24 cellular contexts compared by ENCODE assay signal in the genomic region with DNA sequence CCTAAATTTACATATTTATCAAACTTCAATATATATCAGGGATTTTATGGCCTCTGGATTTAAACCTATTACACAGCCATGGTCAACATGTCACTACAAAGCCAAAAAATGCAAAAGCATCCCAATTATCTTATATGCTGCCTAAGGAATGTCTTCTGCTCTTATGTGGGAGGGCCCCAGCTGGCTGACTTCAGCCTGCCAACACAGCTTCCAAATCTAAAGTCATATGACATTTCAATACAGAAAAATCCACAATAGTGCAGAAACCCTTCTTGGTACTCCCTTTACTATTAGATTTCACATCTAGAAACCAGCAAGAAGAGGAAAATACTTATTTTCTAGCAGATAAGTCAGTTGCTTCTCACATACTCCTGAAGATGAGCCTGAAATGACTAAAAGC. TPM values are rescaled to one million over a fixed set of nuclear protein-coding genes. Genes with fewer than 3 reads are reported as not detected.
DNase-seq lines count a peak whose midpoint lies in the region; ATAC-seq and TF ChIP-seq lines count a peak whose summit lies in the region.
"Had no signal": no experiment of that assay in that cellular context is flagged by ENCODE, and none has a peak within 500 bp of the region (broad histone marks: within the 10 kb centered on the region; RNA-seq: fewer than 3 reads in every experiment).

No MANE protein-coding gene starts in this region.

- H2AFZ ChIP-seq in IMR-90 (replicated peaks; ENCODE audit: low read length, poor library complexity), result no peak overlapping the region
- H2AFZ ChIP-seq in smooth muscle cell (ENCODE audit: low read depth), result no peak overlapping the region

- POLR2A ChIA-PET in IMR-90 (lab: Charles Lee; ENCODE audit: unreplicated experiment), result no interaction called here

- H3K36me3 Mint-ChIP-seq in chondrocyte (ENCODE audit: low read depth), result peaks cover 25% of the 10 kb centered on the region

- H3K79me1 ChIP-seq in IMR-90 (ENCODE audit: low read depth in 1 of 2, low read length in 2 of 2), result peaks cover 0 to 39% of the 10 kb centered on the region in 2 experiments; a peak in 2 of 4 replicates

- H2BK20ac ChIP-seq in IMR-90 (ENCODE audit: low read depth, low read length), result no peak overlapping the region

- TF ChIP-seq RAD21 in IMR-90 (IDR thresholded peaks at IDR 0.05; ENCODE audit: low read length), result no peak

- no peak for TF ChIP-seq CTCF in IMR-90 (conservative IDR thresholded peaks at IDR 0.05; ENCODE audit: low read depth, low read length)
- no peak for TF ChIP-seq CTCF in chondrocyte (IDR thresholded peaks at IDR 0.05)
- TF ChIP-seq CTCF in smooth muscle cell (IDR thresholded peaks at IDR 0.05; ENCODE audit: borderline replicate concordance, insufficient read depth, poor library complexity, severe bottlenecking), result no peak
- TF ChIP-seq CTCF in gastroesophageal sphincter (IDR thresholded peaks at IDR 0.05), result no peak

- ATAC-seq in IMR-90 (ENCODE audit: low read depth), result peak; percentile 38
- no peak for ATAC-seq in gastroesophageal sphincter
- no peak for ATAC-seq in HG02588 (IDR thresholded peaks at IDR 0.05; ENCODE audit: unreplicated experiment)
- ATAC-seq: foreskin keratinocyte; natural killer cell treated with Interleukin-12 subunit alpha and Interleukin-12 subunit beta and Interleukin-15 and Interleukin-18, amount 100 ng/mL, for 72 hours had no signal

- no peak overlapping the region for H3K56ac ChIP-seq in IMR-90 (ENCODE audit: extremely low read depth, insufficient read depth, low read length)

- no peak overlapping the region for H3K9ac ChIP-seq in IMR-90 (ENCODE audit: low read depth, low read length)
- no peak overlapping the region for H3K9ac ChIP-seq in smooth muscle cell (ENCODE audit: low read depth)

- BruUV-seq in IMR-90 (replicated peaks; lab: Mats Ljungman, UMichigan), result no TSS peak

- no peaks in the 10 kb centered on the region for H3K27me3 Mint-ChIP-seq in chondrocyte (ENCODE audit: low read depth)

- no peak overlapping the region for H3K14ac ChIP-seq in IMR-90 (replicated peaks; ENCODE audit: low read depth, low read length)

- H4K5ac ChIP-seq in IMR-90 (ENCODE audit: low read depth, low read length), result no peak overlapping the region

- no peak overlapping the region for H2BK5ac ChIP-seq in IMR-90 (ENCODE audit: low read depth, low read length, poor library complexity, severe bottlenecking)

- intact Hi-C loops in IMR-90 (cut with micrococcal nuclease), result loop anchor here (10.0 kb wide), 1 partner anchor 561 kb away; no protein-coding TSS in a partner anchor

- H3K18ac ChIP-seq in IMR-90 (ENCODE audit: low read depth, low read length), result no peak overlapping the region

- H2AK5ac ChIP-seq in IMR-90 (ENCODE audit: low read depth, low read length), result no peak overlapping the region

- H3K27me3 ChIP-seq in IMR-90 (ENCODE audit: control insufficient read depth, insufficient read depth, low read length), result no peaks in the 10 kb centered on the region
- H3K27me3 ChIP-seq in smooth muscle cell (ENCODE audit: low read depth), result no peaks in the 10 kb centered on the region
- H3K27me3 ChIP-seq in gastroesophageal sphincter, result no peaks in the 10 kb centered on the region
- H3K27me3 ChIP-seq: ascending aorta, colonic mucosa, foreskin keratinocyte, transverse colon had no signal

- TF ChIP-seq EP300 in gastroesophageal sphincter (IDR thresholded peaks at IDR 0.05), result no peak

- no peaks in the 10 kb centered on the region for H3K9me3 Mint-ChIP-seq in chondrocyte (ENCODE audit: low read depth)
- H3K9me3 Mint-ChIP-seq: activated naive CD4-positive, alpha-beta T cell treated with anti-CD3 and anti-CD28 coated beads for 36 hours; natural killer cell treated with Interleukin-12 subunit alpha and Interleukin-12 subunit beta and Interleukin-15 and Interleukin-18, amount 100 ng/mL, for 72 hours; stimulated activated naive CD8-positive, alpha-beta T cell treated with anti-CD3 and anti-CD28 coated beads, Interleukin-15, Interleukin-2, amounts not matched to agents 100 ng/mL and 50 ng/mL, for 24 hours had no signal

- DNase-seq in IMR-90, result peak; percentile 33
- DNase-seq in chondrocyte (ENCODE audit: low spot score), result no peak
- DNase-seq in left kidney (ENCODE audit: low read depth, low spot score), result peak; percentile 6
- DNase-seq in smooth muscle cell (lab: John Stamatoyannopoulos, UW; ENCODE audit: unreplicated experiment), result no peak
- DNase-seq in cerebellar nuclear complex (lab: John Stamatoyannopoulos, UW), result no peak
- DNase-seq in DMS114 treated with DMSO at 0.1 percent for 48 hours (lab: John Stamatoyannopoulos, UW; ENCODE audit: unreplicated experiment), result no peak
- DNase-seq: activated naive CD4-positive, alpha-beta T cell treated with anti-CD3 and anti-CD28 coated beads for 36 hours; activated T-cell treated with anti-CD3 and anti-CD28 coated beads, Interleukin-2, amount 50 U/mL, for 48 hours; colonic mucosa; DND-41; foreskin keratinocyte; kidney glomerular epithelial cell; NCI-H1417; NCI-H510A treated with DMSO at 0.1 percent for 48 hours; stimulated activated CD4-positive, alpha-beta T cell treated with anti-CD3 and anti-CD28 coated beads, Interleukin-2, amount 100 ng/mL, for 48 hours; transverse colon had no signal

- peaks cover 9% of the 10 kb centered on the region for H3F3A ChIP-seq in smooth muscle cell (ENCODE audit: low read depth)

- H3K79me2 ChIP-seq in smooth muscle cell (ENCODE audit: low read depth), result peaks cover 98% of the 10 kb centered on the region

- H2AK9ac ChIP-seq in IMR-90 (replicated peaks; ENCODE audit: low read depth, low read length, poor library complexity), result no peak overlapping the region

- H3K9me1 ChIP-seq in IMR-90 (ENCODE audit: insufficient read depth, low read length), result no peaks in the 10 kb centered on the region

- H3K4me1 Mint-ChIP-seq in chondrocyte (ENCODE audit: low read depth), result peaks cover 63% of the 10 kb centered on the region

- H3K36me3 ChIP-seq in IMR-90 (ENCODE audit: control insufficient read depth, insufficient read depth, low read length) (peaks cover 16% of the 10 kb centered on the region), smooth muscle cell (ENCODE audit: low read depth) (no peaks in the 10 kb centered on the region), gastroesophageal sphincter (peaks cover 0 to 30% of the 10 kb centered on the region in 2 donors)
- H3K36me3 ChIP-seq: colonic mucosa, prostate gland, transverse colon had no signal

- peak overlapping the region; percentile 27 for H3K4me3 Mint-ChIP-seq in chondrocyte (ENCODE audit: unreplicated experiment)
- H3K4me3 Mint-ChIP-seq: activated naive CD4-positive, alpha-beta T cell treated with anti-CD3 and anti-CD28 coated beads for 36 hours; natural killer cell treated with Interleukin-12 subunit alpha and Interleukin-12 subunit beta and Interleukin-15 and Interleukin-18, amount 100 ng/mL, for 72 hours; stimulated activated naive CD8-positive, alpha-beta T cell treated with anti-CD3 and anti-CD28 coated beads, Interleukin-15, Interleukin-2, amounts not matched to agents 100 ng/mL and 50 ng/mL, for 24 hours had no signal

- no peak overlapping the region for H4K91ac ChIP-seq in IMR-90 (ENCODE audit: insufficient read depth, low read depth, low read length)

- CTCF ChIA-PET in IMR-90 (lab: Yijun Ruan, JAX), result interaction anchor here (0.8 kb wide), 1 partner anchor 220 kb away, joined by 3 read pairs; no protein-coding TSS in a partner anchor

- H3K4me3 ChIP-seq in IMR-90 (ENCODE audit: insufficient read depth, low read depth, low read length) (no peak overlapping the region), smooth muscle cell (no peak overlapping the region), gastroesophageal sphincter (no peak overlapping the region)
- H3K4me3 ChIP-seq: ascending aorta, colonic mucosa, HAP-1, prostate gland, skin epidermis, transverse colon had no signal

- peak overlapping the region; percentile 1; the same call in 1 of the 2 replicates for H3K23ac ChIP-seq in IMR-90 (ENCODE audit: low read depth, low read length)

- H4K20me1 ChIP-seq in IMR-90 (ENCODE audit: insufficient read depth, low read length), result peaks cover 50% of the 10 kb centered on the region; the same call in 1 of the 2 replicates
- peaks cover 94% of the 10 kb centered on the region for H4K20me1 ChIP-seq in smooth muscle cell (ENCODE audit: low read depth)

- dilution Hi-C loops in IMR-90 (cut with HindIII; ENCODE audit: low sequenced_read_pairs, unreplicated experiment), result no loop called here

- H3K4ac ChIP-seq in IMR-90 (ENCODE audit: low read depth, low read length), result no peak overlapping the region

- H3K27ac Mint-ChIP-seq in chondrocyte (ENCODE audit: unreplicated experiment), result peak overlapping the region; percentile 87
- H3K27ac Mint-ChIP-seq: activated naive CD4-positive, alpha-beta T cell treated with anti-CD3 and anti-CD28 coated beads for 36 hours; natural killer cell treated with Interleukin-12 subunit alpha and Interleukin-12 subunit beta and Interleukin-15 and Interleukin-18, amount 100 ng/mL, for 72 hours; stimulated activated naive CD8-positive, alpha-beta T cell treated with anti-CD3 and anti-CD28 coated beads, Interleukin-15, Interleukin-2, amounts not matched to agents 100 ng/mL and 50 ng/mL, for 24 hours had no signal

- TF ChIP-seq POLR2A in IMR-90 (IDR thresholded peaks at IDR 0.05; ENCODE audit: low read depth, low read length) (no peak), gastroesophageal sphincter (IDR thresholded peaks at IDR 0.05) (no peak)

- no peak overlapping the region for H3K27ac ChIP-seq in IMR-90 (ENCODE audit: insufficient read depth, low read length)
- peak overlapping the region; percentile 31 for H3K27ac ChIP-seq in smooth muscle cell (ENCODE audit: low read depth)
- H3K27ac ChIP-seq in gastroesophageal sphincter, result peak overlapping the region in 1 of 4 donors; percentile 0
- H3K27ac ChIP-seq: colonic mucosa, foreskin keratinocyte, prostate gland, skin epidermis, transverse colon had no signal

- H4K8ac ChIP-seq in IMR-90 (ENCODE audit: low read depth in 2 of 2, low read length in 2 of 2), result no peak overlapping the region

- no peak overlapping the region for H2BK15ac ChIP-seq in IMR-90 (ENCODE audit: low read depth, low read length)

- no peak overlapping the region for H3K4me2 ChIP-seq in IMR-90 (ENCODE audit: low read depth, low read length)
- peak overlapping the region; percentile 45 for H3K4me2 ChIP-seq in smooth muscle cell

- H2BK120ac ChIP-seq in IMR-90 (ENCODE audit: low read depth, low read length), result no peak overlapping the region

- H3K9me3 ChIP-seq in IMR-90 (ENCODE audit: control insufficient read depth, insufficient read depth, low read length) (no peaks in the 10 kb centered on the region), smooth muscle cell (replicated peaks; ENCODE audit: low read depth) (no peaks in the 10 kb centered on the region), gastroesophageal sphincter (no peaks in the 10 kb centered on the region)
- H3K9me3 ChIP-seq: ascending aorta, colonic mucosa, HAP-1, prostate gland, transverse colon had no signal

- H3K4me1 ChIP-seq in IMR-90 (ENCODE audit: control insufficient read depth, insufficient read depth, low read length) (peaks cover 5% of the 10 kb centered on the region), smooth muscle cell (ENCODE audit: low read depth) (peaks cover 26% of the 10 kb centered on the region), gastroesophageal sphincter (peaks cover 4 to 58% (median 13%) of the 10 kb centered on the region in 3 donors)
- H3K4me1 ChIP-seq: colonic mucosa had no signal

- in situ Hi-C loops in IMR-90 (cut with MboI; ENCODE audit: low sequenced_read_pairs), result no loop called here

RNA-seq across cellular contexts. Expression of a gene that starts 6.4 kb away (rescaled TPM):
- total RNA-seq in IMR-90 (2012; rRNA removed) (256 and 342 TPM in 2 replicates), chondrocyte (430 to 447 TPM (median 437 TPM) in 3 replicates), smooth muscle cell (255 and 265 TPM in 2 replicates), gastroesophageal sphincter (10 to 100 TPM; 43.5 to 80.6 (median 54.6) TPM)
- polyA plus RNA-seq in IMR-90 (2012; rRNA removed) (351 and 444 TPM in 2 replicates), smooth muscle cell (209 and 239 TPM in 2 replicates)
- polyA plus RNA-seq in IMR-90 (2012; cell fraction: cytosol; rRNA removed), result 146 and 203 TPM in 2 replicates
- 78.8 and 268 TPM in 2 replicates for polyA plus RNA-seq in IMR-90 (2012; cell fraction: nucleus; rRNA removed; ENCODE audit: low replicate concordance)

Comparison
In these comparisons a context has a peak if more than half of its experiments do, and no peak if none do; other contexts are left out.
1. DNase-seq: peak in IMR-90 (single experiment) and left kidney (single experiment); none in chondrocyte (single experiment), smooth muscle cell (single experiment), cerebellar nuclear complex (0 of 2) and DMS114 treated with DMSO at 0.1 percent for 48 hours (single experiment).